ENCODE assay signal across 29 cellular contexts in the genomic region with DNA sequence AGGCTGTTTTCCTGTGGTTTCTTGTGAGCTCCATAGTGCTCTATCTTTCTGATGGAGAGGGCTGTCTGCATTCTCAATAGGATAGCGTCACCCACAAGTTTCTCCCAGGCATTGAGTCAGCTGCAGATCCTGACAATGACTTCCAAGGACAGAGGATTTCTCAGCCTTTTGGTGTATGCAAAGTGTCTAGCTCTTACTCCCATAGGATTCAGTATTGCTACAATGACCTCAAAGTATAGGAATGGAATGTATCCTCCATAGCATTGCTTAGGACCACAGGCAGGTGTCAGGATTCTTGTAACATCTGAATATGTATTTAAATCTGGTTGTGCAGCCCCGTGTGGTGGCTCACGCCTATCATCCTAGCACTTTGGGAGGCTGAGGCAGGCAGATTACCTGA. TPM values are rescaled to one million over a fixed set of nuclear protein-coding genes. Genes with fewer than 3 reads are reported as not detected.
"Had no signal": no experiment of that assay in that cellular context is flagged by ENCODE, and none has a peak within 500 bp of the region (broad histone marks: within the 10 kb centered on the region; RNA-seq: fewer than 3 reads in every experiment).

No MANE protein-coding gene starts in this region.

- H3K27ac Mint-ChIP-seq: activated naive CD8-positive, alpha-beta T cell treated with anti-CD3 and anti-CD28 coated beads for 36 hours; activated T-cell treated with anti-CD3 and anti-CD28 coated beads, Interleukin-2, amount 50 U/mL, for 72 hours; effector memory CD8-positive, alpha-beta T cell; immature natural killer cell; naive thymus-derived CD8-positive, alpha-beta T cell; T-helper 2 cell treated with Interferon-gamma antibody and Interleukin-4, amounts not matched to agents 5 μg/mL and 100 μg/mL, for 36 hours had no signal

- H3K27me3 Mint-ChIP-seq: activated naive CD8-positive, alpha-beta T cell treated with anti-CD3 and anti-CD28 coated beads for 36 hours had no signal

- H3K4me1 Mint-ChIP-seq: activated naive CD8-positive, alpha-beta T cell treated with anti-CD3 and anti-CD28 coated beads for 36 hours; immature natural killer cell; naive thymus-derived CD8-positive, alpha-beta T cell had no signal

- H3K4me3 ChIP-seq: pancreas, psoas muscle, tibial nerve had no signal

- H3K9me3 ChIP-seq: pancreas, psoas muscle, tibial nerve had no signal

- H3K4me1 ChIP-seq: pancreas, psoas muscle, tibial nerve had no signal

- FAIRE-seq: kidney, pancreas had no signal

- H3K36me3 Mint-ChIP-seq: activated naive CD8-positive, alpha-beta T cell treated with anti-CD3 and anti-CD28 coated beads for 36 hours; immature natural killer cell; naive thymus-derived CD8-positive, alpha-beta T cell had no signal

- H3K4me3 Mint-ChIP-seq: activated naive CD8-positive, alpha-beta T cell treated with anti-CD3 and anti-CD28 coated beads for 36 hours; activated T-cell treated with anti-CD3 and anti-CD28 coated beads, Interleukin-2, amount 50 U/mL, for 72 hours; effector memory CD8-positive, alpha-beta T cell; immature natural killer cell; naive thymus-derived CD8-positive, alpha-beta T cell; neural crest cell; T-helper 2 cell treated with Interferon-gamma antibody and Interleukin-4, amounts not matched to agents 5 μg/mL and 100 μg/mL, for 36 hours had no signal

- H3K27ac ChIP-seq: pancreas, psoas muscle, tibial nerve, VCaP had no signal

- H3K36me3 ChIP-seq: pancreas, tibial nerve had no signal

- DNase-seq: activated CD4-positive, alpha-beta T cell treated with anti-CD3 and anti-CD28 coated beads for 4 hours; activated CD4-positive, alpha-beta T cell treated with anti-CD3 and anti-CD28 coated beads, Interleukin-2, amount 50 U/mL, for 4 hours; activated naive CD4-positive, alpha-beta T cell treated with Interleukin-2 at 50 U/mL for 16 hours; activated naive CD8-positive, alpha-beta T cell treated with anti-CD3 and anti-CD28 coated beads for 36 hours; activated T-cell treated with anti-CD3 and anti-CD28 coated beads for 4 hours; activated T-cell treated with anti-CD3 and anti-CD28 coated beads, Interleukin-2, amount 50 U/mL, for 72 hours; amniotic stem cell; caudate nucleus; cortex of kidney; effector memory CD8-positive, alpha-beta T cell; erythroblast; head of caudate nucleus; hippocampal formation; immature natural killer cell; kidney; left colon; naive thymus-derived CD8-positive, alpha-beta T cell; nucleus accumbens; pancreas; psoas muscle; stimulated activated naive CD4-positive, alpha-beta T cell treated with Interleukin-2 at 50 U/mL for 16 hours had no signal

- ATAC-seq: activated T-cell treated with anti-CD3 and anti-CD28 coated beads, Interleukin-2, amount 50 U/mL, for 72 hours; effector memory CD8-positive, alpha-beta T cell; left colon; naive thymus-derived CD8-positive, alpha-beta T cell; pancreas; psoas muscle had no signal

- H3K27me3 ChIP-seq: pancreas, tibial nerve had no signal

- H3K9me3 Mint-ChIP-seq: activated naive CD8-positive, alpha-beta T cell treated with anti-CD3 and anti-CD28 coated beads for 36 hours; activated T-cell treated with anti-CD3 and anti-CD28 coated beads, Interleukin-2, amount 50 U/mL, for 72 hours; effector memory CD8-positive, alpha-beta T cell; immature natural killer cell; naive thymus-derived CD8-positive, alpha-beta T cell; neural crest cell; T-helper 2 cell treated with Interferon-gamma antibody and Interleukin-4, amounts not matched to agents 5 μg/mL and 100 μg/mL, for 36 hours had no signal

RNA-seq across cellular contexts. Expression of a gene that starts 32.3 kb away (rescaled TPM):
- total RNA-seq: activated naive CD8-positive, alpha-beta T cell treated with anti-CD3 and anti-CD28 coated beads for 36 hours; activated T-cell treated with anti-CD3 and anti-CD28 coated beads, Interleukin-2, amount 50 U/mL, for 72 hours; chondrocyte; kidney; left colon; lower leg skin; naive thymus-derived CD8-positive, alpha-beta T cell; neural crest cell; pancreas; psoas muscle; temporal lobe; tibial nerve; urinary bladder had no signal
- polyA plus RNA-seq: immature natural killer cell, psoas muscle, urinary bladder had no signal
